ENCODE assay signal across 1 cellular context in the genomic region with DNA sequence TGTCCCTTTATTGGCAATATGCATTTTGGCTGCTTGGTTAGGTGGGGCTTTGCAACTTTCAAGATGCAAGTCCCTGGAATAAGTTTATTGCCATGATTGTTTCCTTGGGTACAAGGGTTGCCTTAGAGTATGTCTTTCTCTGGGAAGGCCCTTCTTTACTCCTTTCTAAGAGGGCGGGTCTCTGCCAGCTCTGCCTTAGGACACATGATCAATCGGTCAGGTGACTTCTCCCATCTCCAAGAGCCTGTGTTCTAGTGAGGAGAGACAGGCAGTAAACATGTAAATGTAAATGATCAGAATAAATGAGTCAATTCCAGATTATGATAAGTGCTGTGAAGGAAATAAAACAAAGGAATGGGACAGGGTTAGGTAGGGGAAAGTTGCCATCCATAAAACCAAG.
TF ChIP-seq lines count a peak whose summit lies in the region.

No MANE protein-coding gene starts in this region.

TF ChIP-seq in HCT116, 20 proteins besides CTCF, POLR2A, EP300 and RAD21:
- TF ChIP-seq SP1 (IDR thresholded peaks at IDR 0.05; ENCODE audit: low read depth) (no peak), EGR1 (IDR thresholded peaks at IDR 0.05; ENCODE audit: low read depth) (no peak), EZH2phosphoT487 (IDR thresholded peaks at IDR 0.05; ENCODE audit: borderline replicate concordance) (no peak), CEBPB (IDR thresholded peaks at IDR 0.05; ENCODE audit: low read depth) (no peak), ELF1 (IDR thresholded peaks at IDR 0.05; ENCODE audit: borderline replicate concordance, low read depth) (no peak), EZH2 (IDR thresholded peaks at IDR 0.05) (no peak)
- TF ChIP-seq, protein P1, sequence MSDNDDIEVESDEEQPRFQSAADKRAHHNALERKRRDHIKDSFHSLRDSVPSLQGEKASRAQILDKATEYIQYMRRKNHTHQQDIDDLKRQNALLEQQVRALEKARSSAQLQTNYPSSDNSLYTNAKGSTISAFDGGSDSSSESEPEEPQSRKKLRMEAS (IDR thresholded peaks at IDR 0.05) = no peak
- TF ChIP-seq, protein P2, sequence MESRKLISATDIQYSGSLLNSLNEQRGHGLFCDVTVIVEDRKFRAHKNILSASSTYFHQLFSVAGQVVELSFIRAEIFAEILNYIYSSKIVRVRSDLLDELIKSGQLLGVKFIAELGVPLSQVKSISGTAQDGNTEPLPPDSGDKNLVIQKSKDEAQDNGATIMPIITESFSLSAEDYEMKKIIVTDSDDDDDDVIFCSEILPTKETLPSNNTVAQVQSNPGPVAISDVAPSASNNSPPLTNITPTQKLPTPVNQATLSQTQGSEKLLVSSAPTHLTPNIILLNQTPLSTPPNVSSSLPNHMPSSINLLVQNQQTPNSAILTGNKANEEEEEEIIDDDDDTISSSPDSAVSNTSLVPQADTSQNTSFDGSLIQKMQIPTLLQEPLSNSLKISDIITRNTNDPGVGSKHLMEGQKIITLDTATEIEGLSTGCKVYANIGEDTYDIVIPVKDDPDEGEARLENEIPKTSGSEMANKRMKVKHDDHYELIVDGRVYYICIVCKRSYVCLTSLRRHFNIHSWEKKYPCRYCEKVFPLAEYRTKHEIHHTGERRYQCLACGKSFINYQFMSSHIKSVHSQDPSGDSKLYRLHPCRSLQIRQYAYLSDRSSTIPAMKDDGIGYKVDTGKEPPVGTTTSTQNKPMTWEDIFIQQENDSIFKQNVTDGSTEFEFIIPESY (IDR thresholded peaks at IDR 0.05; ENCODE audit: extremely low read depth, insufficient replicate concordance, low read length) = no peak
